In genomic region chr20:26209171-26209941, GRCh38 we compare ENCODE assay signal across 2 cellular contexts.
TF ChIP-seq lines count a peak whose summit lies in the region.

No MANE protein-coding gene starts in this region.

TF ChIP-seq in SK-N-SH, 30 proteins besides CTCF, POLR2A, EP300 and RAD21 (continued from another document):
- TF ChIP-seq, protein P1, sequence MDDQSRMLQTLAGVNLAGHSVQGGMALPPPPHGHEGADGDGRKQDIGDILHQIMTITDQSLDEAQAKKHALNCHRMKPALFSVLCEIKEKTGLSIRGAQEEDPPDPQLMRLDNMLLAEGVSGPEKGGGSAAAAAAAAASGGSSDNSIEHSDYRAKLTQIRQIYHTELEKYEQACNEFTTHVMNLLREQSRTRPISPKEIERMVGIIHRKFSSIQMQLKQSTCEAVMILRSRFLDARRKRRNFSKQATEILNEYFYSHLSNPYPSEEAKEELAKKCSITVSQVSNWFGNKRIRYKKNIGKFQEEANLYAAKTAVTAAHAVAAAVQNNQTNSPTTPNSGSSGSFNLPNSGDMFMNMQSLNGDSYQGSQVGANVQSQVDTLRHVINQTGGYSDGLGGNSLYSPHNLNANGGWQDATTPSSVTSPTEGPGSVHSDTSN (IDR thresholded peaks at IDR 0.05), result no peak
- TF ChIP-seq, protein P2, sequence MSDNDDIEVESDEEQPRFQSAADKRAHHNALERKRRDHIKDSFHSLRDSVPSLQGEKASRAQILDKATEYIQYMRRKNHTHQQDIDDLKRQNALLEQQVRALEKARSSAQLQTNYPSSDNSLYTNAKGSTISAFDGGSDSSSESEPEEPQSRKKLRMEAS (IDR thresholded peaks at IDR 0.05; ENCODE audit: low read depth), result no peak
- no peak for TF ChIP-seq MEF2A (IDR thresholded peaks at IDR 0.05; ENCODE audit: borderline replicate concordance, low read depth)
- TF ChIP-seq FOXJ3 (CRISPR knock-in tag; IDR thresholded peaks at IDR 0.05), result no peak
- no peak for TF ChIP-seq RFX5 (IDR thresholded peaks at IDR 0.05; ENCODE audit: low read length)
- TF ChIP-seq FOXM1 (IDR thresholded peaks at IDR 0.05; ENCODE audit: low read depth), result no peak
- TF ChIP-seq TEAD4 (IDR thresholded peaks at IDR 0.05; ENCODE audit: borderline replicate concordance, insufficient read depth), result no peak
- TF ChIP-seq, protein P3, sequence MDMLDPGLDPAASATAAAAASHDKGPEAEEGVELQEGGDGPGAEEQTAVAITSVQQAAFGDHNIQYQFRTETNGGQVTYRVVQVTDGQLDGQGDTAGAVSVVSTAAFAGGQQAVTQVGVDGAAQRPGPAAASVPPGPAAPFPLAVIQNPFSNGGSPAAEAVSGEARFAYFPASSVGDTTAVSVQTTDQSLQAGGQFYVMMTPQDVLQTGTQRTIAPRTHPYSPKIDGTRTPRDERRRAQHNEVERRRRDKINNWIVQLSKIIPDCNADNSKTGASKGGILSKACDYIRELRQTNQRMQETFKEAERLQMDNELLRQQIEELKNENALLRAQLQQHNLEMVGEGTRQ (IDR thresholded peaks at IDR 0.05; ENCODE audit: borderline replicate concordance, low read depth, low read length), result no peak
- no peak for TF ChIP-seq TCF12 (IDR thresholded peaks at IDR 0.05)
- no peak for TF ChIP-seq YY1 (IDR thresholded peaks at IDR 0.05; ENCODE audit: low read depth)
- no peak for TF ChIP-seq FOSL2 (IDR thresholded peaks at IDR 0.05; ENCODE audit: borderline replicate concordance, low read depth)

TF ChIP-seq in K562, 482 proteins besides CTCF, POLR2A, EP300 and RAD21 (continued from another document):
- TF ChIP-seq STAT6 (CRISPR knock-in tag; IDR thresholded peaks at IDR 0.05), result no peak
- TF ChIP-seq ZBTB8A (IDR thresholded peaks at IDR 0.05; ENCODE audit: partially characterized antibody), result no peak
- no peak for TF ChIP-seq XRCC5 (IDR thresholded peaks at IDR 0.05; ENCODE audit: low read depth, low read length)
